In the genomic region with DNA sequence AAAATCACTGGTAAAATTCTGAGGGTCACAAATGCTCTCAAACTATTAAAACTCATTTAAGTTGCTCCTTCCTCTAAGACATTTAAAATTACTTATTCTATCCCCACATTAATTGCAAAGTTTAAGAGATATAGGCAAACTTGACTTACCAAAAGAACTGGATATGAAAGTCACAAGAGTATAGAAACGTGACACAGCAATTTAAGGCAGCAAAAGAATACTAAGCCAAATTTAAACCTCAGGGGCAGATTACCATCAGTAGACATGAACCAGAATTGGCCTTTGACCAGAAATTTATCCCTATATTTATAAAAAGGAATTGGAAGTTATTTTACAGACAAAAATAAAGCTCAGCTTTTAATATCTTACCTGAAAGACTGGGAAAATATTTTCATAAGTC, we compare ENCODE assay signal across 13 cellular contexts. TPM values are rescaled to one million over a fixed set of nuclear protein-coding genes. Genes with fewer than 3 reads are reported as not detected.
DNase-seq lines count a peak whose midpoint lies in the region; ATAC-seq, FAIRE-seq and TF ChIP-seq lines count a peak whose summit lies in the region.
"Had no signal": no experiment of that assay in that cellular context is flagged by ENCODE, and none has a peak within 500 bp of the region (broad histone marks: within the 10 kb centered on the region; RNA-seq: fewer than 3 reads in every experiment).

No MANE protein-coding gene starts in this region.

- intact Hi-C loops in K562 (cut with micrococcal nuclease) = no loop called here

- H3K9me1 ChIP-seq in K562 (ENCODE audit: control insufficient read depth, insufficient read depth, low read length) = no peaks in the 10 kb centered on the region

- no peaks in the 10 kb centered on the region for H3K9me3 Mint-ChIP-seq in neural progenitor cell

- 0 out of 4 replicates have a peak, but pooled peaks of 1 of the 2 experiments have one; percentile 12 for TF ChIP-seq RAD21 in K562 (CRISPR knock-in tag; conservative IDR thresholded peaks at IDR 0.05 in 1 of 2, IDR thresholded peaks at IDR 0.05 in 1 of 2)

- H4K20me1 ChIP-seq in KMS-11 (ENCODE audit: insufficient read depth) (no peaks in the 10 kb centered on the region), K562 (replicated peaks; ENCODE audit: control insufficient read depth, insufficient read depth, low read length) (no peaks in the 10 kb centered on the region), neural progenitor cell (ENCODE audit: low read depth) (no peaks in the 10 kb centered on the region)
- H4K20me1 ChIP-seq: BLaER1 treated with 17β-estradiol and CSF1 and Interleukin-3, amounts not matched to agents 10 nM and 100 nM had no signal

- no peaks in the 10 kb centered on the region for H3K27me3 ChIP-seq in KMS-11 (ENCODE audit: insufficient read depth, low read depth)
- no peaks in the 10 kb centered on the region for H3K27me3 ChIP-seq in K562 (ENCODE audit: control insufficient read depth in 2 of 2, insufficient read depth in 2 of 2, low read length in 2 of 2)
- no peaks in the 10 kb centered on the region for H3K27me3 ChIP-seq in neural progenitor cell
- H3K27me3 ChIP-seq: BLaER1 treated with 17β-estradiol and CSF1 and Interleukin-3, amounts not matched to agents 10 nM and 100 nM had no signal

- 5% methylated on average over 1 of the region's 1 CpG for WGBS in K562 (ENCODE audit: insufficient coverage, low coverage, missing lambda C conversion rate)

- POLR2A ChIA-PET in K562 (lab: Yijun Ruan, JAX) = no interaction called here

- TF ChIP-seq EP300 in K562 (IDR thresholded peaks at IDR 0.05; ENCODE audit: low read length) = no peak

- FAIRE-seq in K562 (lab: Jason Lieb, UNC) = peak; percentile 65
- FAIRE-seq: GM18507 had no signal

- H3K4me3 ChIP-seq in KMS-11 (IDR thresholded peaks at IDR 0.05; ENCODE audit: insufficient read depth, low read depth, low read length) (no peak overlapping the region), K562 (no peak overlapping the region), neural progenitor cell (no peak overlapping the region)
- H3K4me3 ChIP-seq: BLaER1 treated with 17β-estradiol and CSF1 and Interleukin-3, amounts not matched to agents 10 nM and 100 nM; HAP-1 had no signal

- peaks cover 2% of the 10 kb centered on the region for H3K36me3 Mint-ChIP-seq in neural progenitor cell

- H3K36me3 ChIP-seq in KMS-11 (ENCODE audit: insufficient read depth) (no peaks in the 10 kb centered on the region), K562 (ENCODE audit: control insufficient read depth, insufficient read depth, low read length) (peaks cover 39% of the 10 kb centered on the region; the same call in 2 of the 3 replicates), neural progenitor cell (peaks cover 11% of the 10 kb centered on the region)
- H3K36me3 ChIP-seq: HAP-1 had no signal

- CTCF ChIA-PET in K562 (lab: Yijun Ruan, JAX; ENCODE audit: low intra/inter-chr PET ratio) = no interaction called here

- H3K27ac ChIP-seq in KMS-11 = peak overlapping the region; percentile 31; the same call in 1 of the 2 replicates
- peak overlapping the region; percentile 33; the same call in 2 of the 3 replicates for H3K27ac ChIP-seq in K562 (ENCODE audit: extremely low read depth, low read depth, low read length)
- no peak overlapping the region for H3K27ac ChIP-seq in neural progenitor cell
- H3K27ac ChIP-seq: BLaER1 treated with 17β-estradiol and CSF1 and Interleukin-3, amounts not matched to agents 10 nM and 100 nM had no signal

- H3K9ac ChIP-seq in KMS-11 = no peak overlapping the region
- no peak overlapping the region for H3K9ac ChIP-seq in K562 (ENCODE audit: insufficient read depth in 1 of 2, low read depth in 2 of 2, low read length in 2 of 2)
- H3K9ac ChIP-seq in neural progenitor cell = peak overlapping the region; percentile 24
- H3K9ac ChIP-seq: BLaER1 treated with 17β-estradiol and CSF1 and Interleukin-3, amounts not matched to agents 10 nM and 100 nM had no signal

- TF ChIP-seq CTCF in KMS-11 (conservative IDR thresholded peaks at IDR 0.05; ENCODE audit: low read depth, low read length) (no peak), K562 (IDR thresholded peaks at IDR 0.05 in 2 of 3, conservative IDR thresholded peaks at IDR 0.05 in 1 of 3; ENCODE audit: insufficient read depth in 2 of 3, low read depth in 1 of 3, low read length in 3 of 3) (no peak), neural progenitor cell (IDR thresholded peaks at IDR 0.05) (no peak)

- no peak overlapping the region for H3K4me3 Mint-ChIP-seq in neural progenitor cell
- H3K4me3 Mint-ChIP-seq: CD4-positive, CD25-positive, alpha-beta regulatory T cell had no signal

- no peak overlapping the region for H3K27ac Mint-ChIP-seq in neural progenitor cell

- H3K4me1 ChIP-seq in KMS-11 (ENCODE audit: low read depth, poor library complexity, severe bottlenecking) (peaks cover 38% of the 10 kb centered on the region), K562 (replicated peaks in 1 of 2; ENCODE audit: control insufficient read depth in 2 of 2, insufficient read depth in 2 of 2, low read length in 2 of 2) (no peaks in the 10 kb centered on the region; a peak in 1 of 5 replicates), neural progenitor cell (peaks cover 5% of the 10 kb centered on the region)
- H3K4me1 ChIP-seq: BLaER1 treated with 17β-estradiol and CSF1 and Interleukin-3, amounts not matched to agents 10 nM and 100 nM; HAP-1 had no signal

- in situ Hi-C loops in K562 (cut with MboI) = no loop called here

- H3K9me3 ChIP-seq in K562 (replicated peaks; ENCODE audit: control insufficient read depth, insufficient read depth, low read depth, low read length) (no peaks in the 10 kb centered on the region), neural progenitor cell (ENCODE audit: low read depth) (no peaks in the 10 kb centered on the region)
- H3K9me3 ChIP-seq: BLaER1 treated with 17β-estradiol and CSF1 and Interleukin-3, amounts not matched to agents 10 nM and 100 nM; HAP-1 had no signal

- no peak for TF ChIP-seq POLR2A in K562 (conservative IDR thresholded peaks at IDR 0.05)

- H3K79me2 ChIP-seq in KMS-11 (ENCODE audit: insufficient read depth, low read depth) (no peaks in the 10 kb centered on the region), K562 (ENCODE audit: control insufficient read depth, insufficient read depth, low read length) (no peaks in the 10 kb centered on the region), neural progenitor cell (ENCODE audit: low read depth) (no peaks in the 10 kb centered on the region)

- DNase-seq in OCI-M1 (lab: John Stamatoyannopoulos, UW) (peak; percentile 82), K562 (ENCODE audit: extremely low read depth in 1 of 4, low spot score in 3 of 4) (peak in 3 of 4 experiments; percentile 12 to 43 (median 29)), neural progenitor cell (ENCODE audit: low spot score) (no peak), foreskin melanocyte (no peak), SK-N-DZ (ENCODE audit: low spot score) (no peak)
- DNase-seq in stimulated activated CD4-positive, alpha-beta T cell treated with anti-CD3 and anti-CD28 coated beads, Interleukin-12 subunit alpha, Interleukin-12 subunit beta, amount 100 ng/mL, for 4 hours = no peak
- DNase-seq: ACHN; CD4-positive, CD25-positive, alpha-beta regulatory T cell; DMS53 had no signal

- ATAC-seq in K562 = peak; percentile 76

- no peak overlapping the region for H2AFZ ChIP-seq in KMS-11 (ENCODE audit: low read depth)
- no peak overlapping the region for H2AFZ ChIP-seq in K562 (ENCODE audit: low read depth, low read length)
- H2AFZ ChIP-seq in neural progenitor cell (replicated peaks) = no peak overlapping the region

- peaks cover 5% of the 10 kb centered on the region for H3K4me1 Mint-ChIP-seq in neural progenitor cell

- no TSS peak for BruUV-seq in K562 (replicated peaks; lab: Mats Ljungman, UMichigan)

- no peaks in the 10 kb centered on the region for H3K27me3 Mint-ChIP-seq in neural progenitor cell (ENCODE audit: insufficient read depth, low read depth)
- H3K27me3 Mint-ChIP-seq: CD4-positive, CD25-positive, alpha-beta regulatory T cell had no signal

- H3K4me2 ChIP-seq in KMS-11 (peak overlapping the region; percentile 41; the same call in 1 of the 2 replicates), K562 (ENCODE audit: insufficient read depth, low read length) (no peak overlapping the region), neural progenitor cell (no peak overlapping the region)
- H3K4me2 ChIP-seq: BLaER1 treated with 17β-estradiol and CSF1 and Interleukin-3, amounts not matched to agents 10 nM and 100 nM had no signal

- peaks cover 15% of the 10 kb centered on the region for H3F3A ChIP-seq in neural progenitor cell (ENCODE audit: low read depth)

TF ChIP-seq in K562, 482 proteins besides CTCF, POLR2A, EP300 and RAD21 (continues in another document):
- TF ChIP-seq MEIS2 (IDR thresholded peaks at IDR 0.05; ENCODE audit: partially characterized antibody) (no peak), DPF2 (IDR thresholded peaks at IDR 0.05) (peak; percentile 62), BACH1 (tag; IDR thresholded peaks at IDR 0.05) (peak; percentile 93), NFIC (IDR thresholded peaks at IDR 0.05) (peak; percentile 42; the same call in 1 of the 2 replicates), NFE2 (IDR thresholded peaks at IDR 0.05; ENCODE audit: low read depth) (peak; percentile 94), RBM25 (IDR thresholded peaks at IDR 0.05; ENCODE audit: low read depth, low read length, severe bottlenecking) (no peak), RBM15 (IDR thresholded peaks at IDR 0.05; ENCODE audit: insufficient read depth, low read length) (no peak), MAFG (tag; conservative IDR thresholded peaks at IDR 0.05) (peak; percentile 96)

RNA-seq across cellular contexts. Expression of a gene that starts 56.0 kb away (rescaled TPM):
- total RNA-seq in K562 (2011; cell fraction: chromatin; rRNA removed; ENCODE audit: low replicate concordance) = 22.3 and 75.1 TPM in 2 replicates
- 9.3 and 14.2 TPM in 2 replicates for total RNA-seq in K562 (2011; cell fraction: nucleolus; rRNA removed)
- 28.4 and 48.1 TPM in 2 replicates for total RNA-seq in K562 (2011; cell fraction: nucleoplasm; rRNA removed)
- total RNA-seq in K562 (2014; rRNA removed) (23.3 and 25.2 TPM in 2 replicates), K562 (2014; rRNA removed; fragmentation: Illumina TruSeq; extraction: Trizol) (48.9 and 56.3 TPM in 2 replicates), K562 (2015; rRNA removed; fragmentation: Illumina TruSeq; extraction: Trizol) (47.4 and 49.2 TPM in 2 replicates), K562 (2021) (33.2 and 34.8 TPM in 2 replicates), neural progenitor cell (ENCODE audit: low replicate concordance) (56.2 and 91.9 TPM in 2 replicates)
- polyA plus RNA-seq in K562 (2011; rRNA removed) (46.7 and 60.9 TPM in 2 replicates), K562 (2014; fragmentation: Illumina TruSeq; extraction: Trizol) (36.9 and 45.2 TPM in 2 replicates), K562 (2014; fragmentation: Nextera tagmentation; extraction: Ambion mirVana) (10 to 100 TPM; 13.4 to 13.8 TPM), K562 (2014; rRNA removed) (29.9 and 34.8 TPM in 2 replicates)
- 16.7 and 25.3 TPM in 2 replicates for polyA plus RNA-seq in K562 (2011; cell fraction: cytosol; rRNA removed)
- 61.7 and 83.1 TPM in 2 replicates for polyA plus RNA-seq in K562 (2011; cell fraction: nucleus; rRNA removed)
- polyA plus RNA-seq in K562 (2012) = 25.5 and 26.3 TPM in 2 replicates
- 63.0 and 70.9 TPM in 2 replicates for polyA minus RNA-seq in K562 (2011; rRNA and poly(A)+ RNA removed)
- polyA minus RNA-seq in K562 (2011; cell fraction: cytosol; rRNA and poly(A)+ RNA removed) = 18.9 and 26.1 TPM in 2 replicates
- polyA minus RNA-seq in K562 (2011; cell fraction: nucleus; rRNA and poly(A)+ RNA removed) = 47.1 and 74.0 TPM in 2 replicates
- 30.4 and 34.5 TPM in 2 replicates for polyA plus RNA-seq in SK-N-DZ (2014; cell fraction: cytosol; rRNA removed)
- polyA plus RNA-seq in SK-N-DZ (2014; cell fraction: nucleus; rRNA removed) = 48.4 and 54.0 TPM in 2 replicates

Comparison
In these comparisons a context has a peak if more than half of its experiments do, and no peak if none do; other contexts are left out.
1. DNase-seq: peak in OCI-M1 (single experiment) and K562 (3 of 4); none in neural progenitor cell (single experiment), foreskin melanocyte (single experiment), stimulated activated CD4-positive, alpha-beta T cell treated with anti-CD3 and anti-CD28 coated beads, Interleukin-12 subunit alpha, Interleukin-12 subunit beta, amount 100 ng/mL, for 4 hours (single experiment) and SK-N-DZ (single experiment).